20 cellular contexts compared by ENCODE assay signal in genomic region chr7:112410087-112410486, GRCh38.
"Had no signal": no experiment of that assay in that cellular context is flagged by ENCODE, and none has a peak within 500 bp of the region (broad histone marks: within the 10 kb centered on the region; RNA-seq: fewer than 3 reads in every experiment).

No MANE protein-coding gene starts in this region.

- DNase-seq: activated CD4-positive, alpha-beta T cell treated with anti-CD3 and anti-CD28 coated beads, Interleukin-2, amount 10 ng/mL, durations not matched to agents 24 days and 14 days; activated CD8-positive, alpha-beta memory T cell treated with anti-CD3 and anti-CD28 coated beads, Interleukin-2, amount 50 U/mL, for 4 hours; activated CD8-positive, alpha-beta T cell treated with anti-CD3 and anti-CD28 coated beads, Interleukin-2, amount 10 ng/mL, durations not matched to agents 7 days and 5 days; activated gamma-delta T cell; activated T-cell treated with anti-CD3 and anti-CD28 coated beads, Interleukin-2, amount 50 U/mL, for 48 hours; amygdala; endodermal cell; hippocampal formation; kidney; left ventricle myocardium inferior; natural killer cell; posterior cingulate gyrus; stimulated activated CD4-positive, alpha-beta T cell treated with anti-CD3 and anti-CD28 coated beads, Interleukin-4, amount 100 ng/mL, for 24 hours; stimulated activated naive CD4-positive, alpha-beta T cell treated with Interleukin-2 at 50 U/mL for 16 hours; substantia nigra had no signal

- H3K27ac Mint-ChIP-seq: activated CD4-positive, alpha-beta T cell treated with anti-CD3 and anti-CD28 coated beads, Interleukin-2, amount 10 ng/mL, durations not matched to agents 24 days and 14 days; activated CD8-positive, alpha-beta T cell treated with anti-CD3 and anti-CD28 coated beads, Interleukin-2, amount 10 ng/mL, durations not matched to agents 7 days and 5 days; activated naive CD4-positive, alpha-beta T cell treated with anti-CD3 and anti-CD28 coated beads, Interleukin-2, amount 50 U/mL, for 72 hours; brain; endodermal cell; memory B cell; natural killer cell had no signal

- H3K4me1 Mint-ChIP-seq: natural killer cell had no signal

- ATAC-seq: activated CD8-positive, alpha-beta T cell treated with anti-CD3 and anti-CD28 coated beads, Interleukin-2, amount 10 ng/mL, durations not matched to agents 7 days and 5 days; activated naive CD4-positive, alpha-beta T cell treated with anti-CD3 and anti-CD28 coated beads, Interleukin-2, amount 50 U/mL, for 72 hours; natural killer cell had no signal

- H3K36me3 Mint-ChIP-seq: activated naive CD4-positive, alpha-beta T cell treated with anti-CD3 and anti-CD28 coated beads, Interleukin-2, amount 50 U/mL, for 72 hours; brain; memory B cell; natural killer cell had no signal

- H3K4me3 ChIP-seq: left ventricle myocardium inferior, skin epidermis had no signal

- H3K9me3 Mint-ChIP-seq: activated CD4-positive, alpha-beta T cell treated with anti-CD3 and anti-CD28 coated beads, Interleukin-2, amount 10 ng/mL, durations not matched to agents 24 days and 14 days; activated naive CD4-positive, alpha-beta T cell treated with anti-CD3 and anti-CD28 coated beads, Interleukin-2, amount 50 U/mL, for 72 hours; brain; endodermal cell; memory B cell; natural killer cell had no signal

- H3K4me1 ChIP-seq: left ventricle myocardium inferior had no signal

- H3K4me3 Mint-ChIP-seq: activated CD4-positive, alpha-beta T cell treated with anti-CD3 and anti-CD28 coated beads, Interleukin-2, amount 10 ng/mL, durations not matched to agents 24 days and 14 days; activated CD8-positive, alpha-beta T cell treated with anti-CD3 and anti-CD28 coated beads, Interleukin-2, amount 10 ng/mL, durations not matched to agents 7 days and 5 days; brain; endodermal cell; memory B cell; natural killer cell had no signal

- H3K27ac ChIP-seq: left ventricle myocardium inferior, skin epidermis, VCaP had no signal

- H3K9me3 ChIP-seq: left ventricle myocardium inferior had no signal

- H3K36me3 ChIP-seq: left ventricle myocardium inferior had no signal

- H3K27me3 Mint-ChIP-seq: brain had no signal
